13 cellular contexts compared by ENCODE assay signal in the genomic region with DNA sequence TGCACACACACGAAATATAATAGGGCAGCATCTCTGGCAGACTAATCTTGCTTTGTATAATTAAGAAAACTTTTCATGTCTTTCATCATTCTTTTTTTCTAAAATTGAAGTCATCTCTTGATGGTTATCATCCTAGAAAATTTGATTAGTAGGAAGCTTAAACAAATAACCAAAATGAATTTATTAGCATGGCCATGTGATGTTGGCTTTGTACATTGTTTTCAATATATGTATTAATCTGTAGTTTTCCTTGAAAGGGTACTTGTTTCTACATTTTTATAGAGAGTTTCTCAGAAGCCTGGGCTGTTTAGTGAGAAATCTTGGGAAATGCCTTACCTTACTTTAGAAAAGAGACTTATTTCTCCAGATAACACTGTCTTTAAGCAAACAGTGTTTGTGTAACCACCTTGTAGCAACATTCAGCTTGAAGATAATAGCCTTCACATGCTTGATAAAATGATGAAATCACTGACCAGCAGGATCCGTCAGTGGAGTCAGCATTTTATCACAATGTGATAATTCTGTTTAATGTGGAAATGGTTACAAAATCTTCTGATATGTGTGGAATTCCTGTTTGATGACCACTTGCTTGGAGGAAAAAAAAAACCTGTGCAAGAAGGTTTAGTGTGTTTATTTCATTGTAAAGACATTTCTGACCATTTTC.
A peak's percentile ranks its signal among the peaks of the same experiment; 100 is the strongest.
DNase-seq lines count a peak whose midpoint lies in the region; TF ChIP-seq lines count a peak whose summit lies in the region.
"Had no signal": no experiment of that assay in that cellular context is flagged by ENCODE, and none has a peak within 500 bp of the region (broad histone marks: within the 10 kb centered on the region; RNA-seq: fewer than 3 reads in every experiment).

No MANE protein-coding gene starts in this region.

- no peak overlapping the region for H3K27ac ChIP-seq in trophoblast cell (ENCODE audit: low read depth, low read length)
- H3K27ac ChIP-seq: suprapubic skin had no signal

- WGBS in trophoblast cell (ENCODE audit: extremely low coverage, insufficient coverage, insufficient read length), result no CpG with 5 or more reads among the region's 2 CpGs

- no peak overlapping the region for H2BK5ac ChIP-seq in trophoblast cell (ENCODE audit: low read depth, low read length, poor library complexity)

- H2BK12ac ChIP-seq in trophoblast cell (ENCODE audit: low read length), result no peak overlapping the region

- no peaks in the 10 kb centered on the region for H3K4me1 Mint-ChIP-seq in glutamatergic neuron (ENCODE audit: low read depth, unreplicated experiment)
- H3K4me1 Mint-ChIP-seq: naive thymus-derived CD4-positive, alpha-beta T cell; T-helper 17 cell had no signal

- H3K9ac ChIP-seq in trophoblast cell (ENCODE audit: low read length), result no peak overlapping the region

- H3K27me3 Mint-ChIP-seq in glutamatergic neuron (ENCODE audit: unreplicated experiment), result no peaks in the 10 kb centered on the region
- H3K27me3 Mint-ChIP-seq: naive thymus-derived CD4-positive, alpha-beta T cell; T-helper 17 cell had no signal

- DNase-seq in GM03348 (ENCODE audit: low spot score) (peak; percentile 56), SK-MEL-5 (ENCODE audit: low read depth, low spot score) (peak; percentile 46), fibroblast of peridontal ligament (ENCODE audit: extremely low read depth) (peak; percentile 51), trophoblast cell (peak; percentile 67 to 90), HPDE6-E6E7 (ENCODE audit: extremely low spot score) (no peak), RKO (ENCODE audit: low spot score) (no peak), glutamatergic neuron (no peak)
- no peak for DNase-seq in activated CD4-positive, alpha-beta T cell treated with anti-CD3 and anti-CD28 coated beads for 48 hours
- DNase-seq: activated CD4-positive, alpha-beta T cell treated with anti-CD3 and anti-CD28 coated beads, Interleukin-2, amount 50 U/mL, for 48 hours; naive thymus-derived CD4-positive, alpha-beta T cell; NCI-H345; T-helper 17 cell had no signal

- H3K36me3 Mint-ChIP-seq in glutamatergic neuron (ENCODE audit: unreplicated experiment), result no peaks in the 10 kb centered on the region
- H3K36me3 Mint-ChIP-seq: naive thymus-derived CD4-positive, alpha-beta T cell had no signal

- H4K8ac ChIP-seq in trophoblast cell (ENCODE audit: low read depth, low read length), result no peak overlapping the region

- H3K27ac Mint-ChIP-seq in glutamatergic neuron (ENCODE audit: unreplicated experiment), result no peak overlapping the region
- H3K27ac Mint-ChIP-seq: naive thymus-derived CD4-positive, alpha-beta T cell; T-helper 17 cell had no signal

- no peak overlapping the region for H2BK120ac ChIP-seq in trophoblast cell (ENCODE audit: insufficient read depth, low read length, poor library complexity)

- H3K9me3 ChIP-seq in trophoblast cell (ENCODE audit: insufficient read depth, low read depth, low read length), result no peaks in the 10 kb centered on the region
- H3K9me3 ChIP-seq: suprapubic skin had no signal

- H3K4me2 ChIP-seq in trophoblast cell (ENCODE audit: low read length), result no peak overlapping the region

- H3K14ac ChIP-seq in trophoblast cell (ENCODE audit: low read length), result no peak overlapping the region

- no peak overlapping the region for H2AFZ ChIP-seq in trophoblast cell (ENCODE audit: insufficient read depth, low read length, poor library complexity)

- no peak overlapping the region for H3K23ac ChIP-seq in trophoblast cell (ENCODE audit: low read length)

- in situ Hi-C loops in SK-MEL-5 (cut with HindIII; ENCODE audit: low pct_unique_long_range_greater_than_20kb, low sequenced_read_pairs), result no loop called here

- no peak overlapping the region for H3K4me3 ChIP-seq in trophoblast cell (ENCODE audit: low read depth, low read length)
- H3K4me3 ChIP-seq: suprapubic skin had no signal

- no peak for TF ChIP-seq CTCF in glutamatergic neuron (IDR thresholded peaks at IDR 0.05; ENCODE audit: partially characterized antibody, unreplicated experiment)

- H2AK5ac ChIP-seq in trophoblast cell (ENCODE audit: low read length), result no peak overlapping the region

- H3K79me1 ChIP-seq in trophoblast cell (ENCODE audit: low read length), result no peaks in the 10 kb centered on the region

- no peak overlapping the region for H3K4me3 Mint-ChIP-seq in glutamatergic neuron (ENCODE audit: unreplicated experiment)
- H3K4me3 Mint-ChIP-seq: naive thymus-derived CD4-positive, alpha-beta T cell; T-helper 17 cell had no signal

- H3K9me3 Mint-ChIP-seq in glutamatergic neuron (ENCODE audit: unreplicated experiment), result no peaks in the 10 kb centered on the region

- no peak overlapping the region for H4K91ac ChIP-seq in trophoblast cell (ENCODE audit: low read depth, low read length)

- H3K18ac ChIP-seq in trophoblast cell (ENCODE audit: low read length), result no peak overlapping the region

- no peaks in the 10 kb centered on the region for H3K4me1 ChIP-seq in trophoblast cell (ENCODE audit: control insufficient read depth in 1 of 2, insufficient read depth in 2 of 2, low read length in 2 of 2)
- H3K4me1 ChIP-seq: suprapubic skin had no signal

- no peak overlapping the region for H4K12ac ChIP-seq in trophoblast cell (ENCODE audit: low read depth, low read length)

- no peaks in the 10 kb centered on the region for H3K36me3 ChIP-seq in trophoblast cell (ENCODE audit: control insufficient read depth in 1 of 2, insufficient read depth in 2 of 2, low read length in 2 of 2)
- H3K36me3 ChIP-seq: suprapubic skin had no signal

- H3K27me3 ChIP-seq in trophoblast cell (ENCODE audit: insufficient read depth, low read length), result no peaks in the 10 kb centered on the region
- H3K27me3 ChIP-seq: suprapubic skin had no signal

- H3K79me2 ChIP-seq in trophoblast cell (ENCODE audit: control insufficient read depth, insufficient read depth, low read length, poor library complexity), result no peaks in the 10 kb centered on the region

- H3K4ac ChIP-seq in trophoblast cell (ENCODE audit: low read depth, low read length), result no peak overlapping the region

Comparison
In these comparisons a context has a peak if more than half of its experiments do, and no peak if none do; other contexts are left out.
1. DNase-seq: peak in GM03348 (single experiment), SK-MEL-5 (single experiment), fibroblast of peridontal ligament (single experiment) and trophoblast cell (2 of 2); none in HPDE6-E6E7 (single experiment), RKO (single experiment), activated CD4-positive, alpha-beta T cell treated with anti-CD3 and anti-CD28 coated beads for 48 hours (single experiment) and glutamatergic neuron (single experiment).